8 cellular contexts compared by ENCODE assay signal in the genomic region with DNA sequence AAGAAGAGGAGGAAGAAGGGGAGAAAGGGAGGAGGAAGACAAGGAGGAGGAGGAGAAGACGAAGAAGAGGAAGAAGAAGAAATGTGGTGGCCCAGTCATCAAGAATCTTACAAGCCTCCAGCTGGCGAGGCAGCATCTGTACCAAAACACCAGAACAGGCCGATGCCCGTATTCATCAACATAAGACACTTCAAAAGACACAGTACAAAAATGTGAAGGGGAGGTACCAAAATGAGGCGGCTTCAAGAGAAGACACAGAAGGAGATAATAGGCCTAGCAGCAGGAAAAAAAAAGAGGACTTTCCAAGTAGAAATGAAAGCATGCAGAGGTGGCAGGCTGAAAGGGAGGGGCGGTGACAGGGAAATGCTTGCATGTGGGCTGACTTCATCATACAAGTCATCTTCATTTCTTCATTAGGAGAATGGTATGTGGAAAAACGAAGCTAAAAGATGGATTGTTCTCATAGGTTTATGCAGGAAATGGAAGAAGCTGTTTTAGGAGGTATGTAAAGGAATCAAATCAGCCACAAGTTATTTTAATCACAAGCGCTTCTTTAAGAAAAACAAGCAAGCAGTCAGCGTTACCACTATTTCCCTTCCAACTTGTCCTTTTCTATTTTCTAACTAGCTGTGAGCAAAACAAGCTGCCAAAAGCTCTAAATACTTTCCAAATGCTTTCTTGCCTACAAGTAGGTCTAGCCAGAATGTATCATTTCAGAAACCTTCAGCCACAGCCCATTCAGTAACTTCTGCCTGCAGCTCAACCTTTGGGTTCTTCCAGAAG.
DNase-seq lines count a peak whose midpoint lies in the region; ATAC-seq and TF ChIP-seq lines count a peak whose summit lies in the region.

No MANE protein-coding gene starts in this region.

- H3K27me3 ChIP-seq in psoas muscle (ENCODE audit: insufficient read depth in 3 of 3, low read length in 2 of 3) = no peaks in the 10 kb centered on the region

- peak overlapping the region; percentile 26 for H3K4me3 ChIP-seq in psoas muscle

- ATAC-seq in psoas muscle (peak in 2 of 4 donors; percentile 14 to 51), HG03196 (IDR thresholded peaks at IDR 0.05; ENCODE audit: unreplicated experiment) (no peak)

- H3K9me3 Mint-ChIP-seq in activated CD4-positive, alpha-beta memory T cell treated with anti-CD3 and anti-CD28 coated beads, Interleukin-2, amount 10 ng/mL, durations not matched to agents 7 days and 5 days = no peaks in the 10 kb centered on the region
- H3K9me3 Mint-ChIP-seq in immature natural killer cell = no peaks in the 10 kb centered on the region

- CTCF ChIA-PET in GM10248 (lab: Yijun Ruan, JAX) = interaction anchor here (0.8 to 1.9 kb wide), 9 partner anchors 9 to 495 kb away, joined by 3 to 7 read pairs (median 3); no protein-coding TSS in a partner anchor
- CTCF ChIA-PET in activated CD4-positive, alpha-beta memory T cell treated with anti-CD3 and anti-CD28 coated beads, Interleukin-2, amount 10 ng/mL, durations not matched to agents 7 days and 5 days (lab: Charles Lee) = interaction anchor here (0.9 to 1.5 kb wide), 3 partner anchors 15 to 164 kb away, joined by 3 to 5 read pairs (median 3); no protein-coding TSS in a partner anchor

- H3K36me3 ChIP-seq in psoas muscle (ENCODE audit: insufficient read depth in 1 of 2, low read depth in 1 of 2) = peaks cover 0 to 3% of the 10 kb centered on the region in 2 donors

- TF ChIP-seq CTCF in GM10248 (IDR thresholded peaks at IDR 0.05; ENCODE audit: control extremely low read depth, extremely low read depth, low read depth, missing control alignments) (no peak), psoas muscle (IDR thresholded peaks at IDR 0.05) (no peak)

- H3K27me3 Mint-ChIP-seq in activated CD4-positive, alpha-beta memory T cell treated with anti-CD3 and anti-CD28 coated beads, Interleukin-2, amount 10 ng/mL, durations not matched to agents 7 days and 5 days = no peaks in the 10 kb centered on the region
- H3K27me3 Mint-ChIP-seq in immature natural killer cell (ENCODE audit: low read depth in 3 of 3) = peaks cover 0 to 3% (median 0%) of the 10 kb centered on the region in 3 donors

- H3K4me1 ChIP-seq in psoas muscle = peaks cover 47% of the 10 kb centered on the region

- POLR2A ChIA-PET in GM10248 (lab: Yijun Ruan, JAX) = no interaction called here
- POLR2A ChIA-PET in activated CD4-positive, alpha-beta memory T cell treated with anti-CD3 and anti-CD28 coated beads, Interleukin-2, amount 10 ng/mL, durations not matched to agents 7 days and 5 days (lab: Charles Lee) = interaction anchor here (0.7 to 2.1 kb wide), 6 partner anchors 15 to 338 kb away, joined by 3 to 8 read pairs (median 3); no protein-coding TSS in a partner anchor

- 32 to 45% (median 39%) methylated on average over 9 of the region's 9 CpGs for WGBS in psoas muscle, 3 donors

- peaks cover 37% of the 10 kb centered on the region for H3K4me1 Mint-ChIP-seq in activated CD4-positive, alpha-beta memory T cell treated with anti-CD3 and anti-CD28 coated beads, Interleukin-2, amount 10 ng/mL, durations not matched to agents 7 days and 5 days
- H3K4me1 Mint-ChIP-seq in immature natural killer cell = peaks cover 12 to 21% of the 10 kb centered on the region in 2 donors

- peak overlapping the region; percentile 68 for H3K27ac ChIP-seq in psoas muscle

- no peaks in the 10 kb centered on the region for H3K9me3 ChIP-seq in psoas muscle

- peak overlapping the region; percentile 61 for H3K4me3 Mint-ChIP-seq in activated CD4-positive, alpha-beta memory T cell treated with anti-CD3 and anti-CD28 coated beads, Interleukin-2, amount 10 ng/mL, durations not matched to agents 7 days and 5 days
- no peak overlapping the region for H3K4me3 Mint-ChIP-seq in immature natural killer cell

- peaks cover 23% of the 10 kb centered on the region for H3K36me3 Mint-ChIP-seq in activated CD4-positive, alpha-beta memory T cell treated with anti-CD3 and anti-CD28 coated beads, Interleukin-2, amount 10 ng/mL, durations not matched to agents 7 days and 5 days (ENCODE audit: low read depth)
- H3K36me3 Mint-ChIP-seq in immature natural killer cell = peaks cover 9 to 18% (median 11%) of the 10 kb centered on the region in 3 donors

- peak overlapping the region; percentile 61 for H3K27ac Mint-ChIP-seq in activated CD4-positive, alpha-beta memory T cell treated with anti-CD3 and anti-CD28 coated beads, Interleukin-2, amount 10 ng/mL, durations not matched to agents 7 days and 5 days
- peak overlapping the region in 1 of 6 donors; percentile 46 for H3K27ac Mint-ChIP-seq in immature natural killer cell

- intact Hi-C loops in psoas muscle (cut with DNase I) = no loop called here

- peak; percentile 61 for DNase-seq in GM10248 (ENCODE audit: extremely low spot score)
- DNase-seq in activated CD4-positive, alpha-beta memory T cell treated with anti-CD3 and anti-CD28 coated beads, Interleukin-2, amount 10 ng/mL, durations not matched to agents 7 days and 5 days = peak; percentile 29
- DNase-seq in fibroblast of peridontal ligament (ENCODE audit: extremely low read depth) = peak; percentile 97
- no peak for DNase-seq in psoas muscle
- no peak for DNase-seq in immature natural killer cell
- no peak for DNase-seq in D341Med (ENCODE audit: low spot score)
- no peak for DNase-seq in HPDE6-E6E7 (ENCODE audit: extremely low spot score)

Comparison
In these comparisons a context has a peak if more than half of its experiments do, and no peak if none do; other contexts are left out.
1. DNase-seq: peak in GM10248 (single experiment), activated CD4-positive, alpha-beta memory T cell treated with anti-CD3 and anti-CD28 coated beads, Interleukin-2, amount 10 ng/mL, durations not matched to agents 7 days and 5 days (single experiment) and fibroblast of peridontal ligament (single experiment); none in psoas muscle (0 of 2), immature natural killer cell (0 of 3), D341Med (single experiment) and HPDE6-E6E7 (single experiment).